Comparison of ENCODE assay signal across 1 cellular context in the genomic region with DNA sequence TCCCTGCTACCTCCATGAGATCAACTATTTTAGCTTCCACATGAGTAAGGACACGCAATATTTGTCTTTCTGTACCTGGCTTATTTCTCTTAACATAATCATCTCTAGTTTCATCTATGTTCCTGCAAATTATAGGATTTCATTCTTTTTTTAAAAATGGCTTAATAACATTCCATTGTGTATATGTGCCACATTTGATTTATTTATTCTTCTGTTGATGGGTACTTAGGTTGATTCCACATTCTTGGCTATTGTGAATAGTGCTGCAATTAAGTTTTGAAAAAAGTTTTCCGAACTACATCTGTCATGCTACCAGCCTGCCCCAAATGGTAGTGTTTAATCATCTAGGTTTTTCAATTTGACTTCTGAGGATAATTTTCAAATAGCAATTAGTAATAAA.
TF ChIP-seq lines count a peak whose summit lies in the region.

No MANE protein-coding gene starts in this region.

TF ChIP-seq in SK-N-SH treated with all-trans-retinoic acid at 6 μM for 48 hours, 23 proteins besides CTCF, POLR2A, EP300 and RAD21 (continued from another document):
- TF ChIP-seq, protein P1, sequence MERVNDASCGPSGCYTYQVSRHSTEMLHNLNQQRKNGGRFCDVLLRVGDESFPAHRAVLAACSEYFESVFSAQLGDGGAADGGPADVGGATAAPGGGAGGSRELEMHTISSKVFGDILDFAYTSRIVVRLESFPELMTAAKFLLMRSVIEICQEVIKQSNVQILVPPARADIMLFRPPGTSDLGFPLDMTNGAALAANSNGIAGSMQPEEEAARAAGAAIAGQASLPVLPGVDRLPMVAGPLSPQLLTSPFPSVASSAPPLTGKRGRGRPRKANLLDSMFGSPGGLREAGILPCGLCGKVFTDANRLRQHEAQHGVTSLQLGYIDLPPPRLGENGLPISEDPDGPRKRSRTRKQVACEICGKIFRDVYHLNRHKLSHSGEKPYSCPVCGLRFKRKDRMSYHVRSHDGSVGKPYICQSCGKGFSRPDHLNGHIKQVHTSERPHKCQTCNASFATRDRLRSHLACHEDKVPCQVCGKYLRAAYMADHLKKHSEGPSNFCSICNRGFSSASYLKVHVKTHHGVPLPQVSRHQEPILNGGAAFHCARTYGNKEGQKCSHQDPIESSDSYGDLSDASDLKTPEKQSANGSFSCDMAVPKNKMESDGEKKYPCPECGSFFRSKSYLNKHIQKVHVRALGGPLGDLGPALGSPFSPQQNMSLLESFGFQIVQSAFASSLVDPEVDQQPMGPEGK (CRISPR knock-in tag; IDR thresholded peaks at IDR 0.05; ENCODE audit: borderline replicate concordance): no peak
- TF ChIP-seq ZNF70 (CRISPR knock-in tag; IDR thresholded peaks at IDR 0.05): no peak
- peak; percentile 74; the same call in 1 of the 2 replicates for TF ChIP-seq ZC3H10 (CRISPR knock-in tag; IDR thresholded peaks at IDR 0.05)
- TF ChIP-seq, protein P2, sequence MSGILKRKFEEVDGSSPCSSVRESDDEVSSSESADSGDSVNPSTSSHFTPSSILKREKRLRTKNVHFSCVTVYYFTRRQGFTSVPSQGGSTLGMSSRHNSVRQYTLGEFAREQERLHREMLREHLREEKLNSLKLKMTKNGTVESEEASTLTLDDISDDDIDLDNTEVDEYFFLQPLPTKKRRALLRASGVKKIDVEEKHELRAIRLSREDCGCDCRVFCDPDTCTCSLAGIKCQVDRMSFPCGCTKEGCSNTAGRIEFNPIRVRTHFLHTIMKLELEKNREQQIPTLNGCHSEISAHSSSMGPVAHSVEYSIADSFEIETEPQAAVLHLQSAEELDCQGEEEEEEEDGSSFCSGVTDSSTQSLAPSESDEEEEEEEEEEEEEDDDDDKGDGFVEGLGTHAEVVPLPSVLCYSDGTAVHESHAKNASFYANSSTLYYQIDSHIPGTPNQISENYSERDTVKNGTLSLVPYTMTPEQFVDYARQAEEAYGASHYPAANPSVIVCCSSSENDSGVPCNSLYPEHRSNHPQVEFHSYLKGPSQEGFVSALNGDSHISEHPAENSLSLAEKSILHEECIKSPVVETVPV (CRISPR knock-in tag; IDR thresholded peaks at IDR 0.05): no peak
- peak; percentile 93 for TF ChIP-seq ISL1 (CRISPR knock-in tag; IDR thresholded peaks at IDR 0.05)
- no peak for TF ChIP-seq ZNF8 (CRISPR knock-in tag; IDR thresholded peaks at IDR 0.05)
- TF ChIP-seq PPARA (CRISPR knock-in tag; IDR thresholded peaks at IDR 0.05; ENCODE audit: borderline replicate concordance): no peak
- no peak for TF ChIP-seq ESRRG (CRISPR knock-in tag; IDR thresholded peaks at IDR 0.05)
